In the genomic region with DNA sequence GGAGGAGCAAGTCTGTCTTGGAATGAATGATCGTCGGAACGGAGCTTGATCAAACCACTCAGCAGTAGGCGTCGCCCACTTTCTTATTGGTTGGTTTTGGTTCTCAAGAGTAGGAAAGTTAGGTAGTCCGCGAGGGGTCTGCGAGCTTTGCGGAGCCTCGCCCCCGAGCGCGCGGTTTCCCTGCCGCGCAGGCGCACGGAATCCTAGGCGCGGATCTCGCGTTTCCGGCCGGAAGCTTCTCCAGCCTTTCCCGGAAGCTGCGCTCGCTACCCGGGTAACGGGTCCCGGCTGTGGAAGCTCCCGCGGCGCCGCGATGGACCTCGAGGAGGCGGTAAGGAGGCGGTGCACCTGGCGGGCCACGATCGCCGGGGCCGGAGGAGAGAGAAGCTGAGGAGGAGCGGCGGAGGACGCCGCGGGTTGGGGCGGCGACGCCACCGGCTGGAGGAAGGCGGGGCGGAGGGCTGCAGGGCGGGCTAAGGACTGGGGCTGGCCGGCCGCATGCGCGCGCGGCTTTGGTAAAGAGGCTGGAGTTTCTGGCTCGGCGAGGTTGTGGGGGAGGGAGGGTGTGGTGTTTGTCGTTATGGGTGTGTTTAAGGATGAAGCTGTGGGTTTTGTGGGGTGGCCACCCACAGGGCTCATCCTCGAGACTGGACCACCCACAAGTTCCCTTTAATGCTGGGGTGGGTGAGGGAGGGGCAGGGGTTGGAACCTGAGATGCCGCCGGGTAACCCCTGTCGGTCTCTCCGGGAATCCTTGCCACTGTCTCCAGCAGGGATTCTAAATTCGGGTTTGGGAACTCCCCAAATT, we compare ENCODE assay signal across 8 cellular contexts. TPM values are rescaled to one million over a fixed set of nuclear protein-coding genes. Genes with fewer than 3 reads are reported as not detected.
DNase-seq lines count a peak whose midpoint lies in the region; ATAC-seq and TF ChIP-seq lines count a peak whose summit lies in the region.

A gene (plus strand): TSS at position 246 of the 807 bp plus-strand sequence. CDS start 68 bp downstream, at position 314.

- peaks cover 12% of the 10 kb centered on the region for H4K20me1 ChIP-seq in OCI-LY3 (ENCODE audit: insufficient read depth, low read length)

- H3K9me3 ChIP-seq in OCI-LY3 (ENCODE audit: insufficient read depth, low read length) (no peaks in the 10 kb centered on the region), mucosa of descending colon (no peaks in the 10 kb centered on the region)

- no peaks in the 10 kb centered on the region for H3K27me3 ChIP-seq in OCI-LY3 (ENCODE audit: low read depth, low read length)

- peaks cover 39% of the 10 kb centered on the region for H3K79me2 ChIP-seq in OCI-LY3 (ENCODE audit: low read length)

- peak within 1 kb of the TSS; percentile 86 for H3K9ac ChIP-seq in OCI-LY3 (ENCODE audit: low read length)

- peak; percentile 79 for ATAC-seq in GM21526 (IDR thresholded peaks at IDR 0.05; ENCODE audit: low FRiP score, unreplicated experiment)
- ATAC-seq in mucosa of descending colon, result peak; percentile 97

- H3K4me1 ChIP-seq in OCI-LY3 (ENCODE audit: low read length) (peaks cover 16% of the 10 kb centered on the region), mucosa of descending colon (ENCODE audit: low read depth) (peaks cover 3% of the 10 kb centered on the region)

- peak within 1 kb of the TSS; percentile 83 for H3K4me2 ChIP-seq in OCI-LY3 (ENCODE audit: low read length)

- H3K27ac ChIP-seq in OCI-LY3 (ENCODE audit: low read length), result peak within 1 kb of the TSS; percentile 79

- H3K36me3 ChIP-seq in OCI-LY3 (replicated peaks; ENCODE audit: low read depth, low read length) (peaks cover 27% of the 10 kb centered on the region), mucosa of descending colon (ENCODE audit: low read depth) (no peaks in the 10 kb centered on the region)

- DNase-seq in DMS 273 treated with DMSO at 0.1 percent for 48 hours (lab: John Stamatoyannopoulos, UW) (peak; percentile 92), HuH-7.5 (ENCODE audit: low spot score) (peak; percentile 82), epithelial cell of esophagus (ENCODE audit: low read depth) (peak; percentile 95), mucosa of descending colon (peak; percentile 92 to 93 (median 93))
- peak; percentile 96 for DNase-seq in activated CD8-positive, alpha-beta memory T cell treated with anti-CD3 and anti-CD28 coated beads, Interleukin-2, amount 50 U/mL, for 48 hours
- DNase-seq in stimulated activated CD8-positive, alpha-beta memory T cell treated with anti-CD3 and anti-CD28 coated beads, Interleukin-4, amount 100 ng/mL, for 24 hours (ENCODE audit: low read depth), result peak; percentile 84

- H2AFZ ChIP-seq in OCI-LY3 (ENCODE audit: low read depth, low read length), result peak within 1 kb of the TSS; percentile 61

- TF ChIP-seq CTCF in OCI-LY3 (IDR thresholded peaks at IDR 0.05; ENCODE audit: low read depth, low read length) (peak; percentile 13; the same call in 1 of the 2 replicates), epithelial cell of esophagus (IDR thresholded peaks at IDR 0.05; ENCODE audit: insufficient read depth, low read depth, low read length, missing control alignments) (peak; percentile 32), mucosa of descending colon (IDR thresholded peaks at IDR 0.05) (peak; percentile 58)

- intact Hi-C loops in mucosa of descending colon (cut with DNase I, micrococcal nuclease), result no loop called here

- H3K4me3 ChIP-seq in OCI-LY3 (ENCODE audit: low read length) (peak within 1 kb of the TSS; percentile 80), epithelial cell of esophagus (ENCODE audit: low read length) (peak within 1 kb of the TSS; percentile 77), mucosa of descending colon (peak within 1 kb of the TSS; percentile 63)

RNA-seq across cellular contexts. Expression of the gene that starts here (rescaled TPM):
- 10 to 100 TPM in 2 of 3 donors, 1 to 10 TPM in 1; 9.4 to 14.1 (median 13.2) TPM for total RNA-seq in mucosa of descending colon

Comparison
In these comparisons a context has a peak if more than half of its experiments do, and no peak if none do; other contexts are left out.
1. Peak in every context shown above with its lines: DNase-seq, ATAC-seq, H3K4me3 ChIP-seq and H3K27ac ChIP-seq.